ENCODE assay signal across 26 cellular contexts in the genomic region with DNA sequence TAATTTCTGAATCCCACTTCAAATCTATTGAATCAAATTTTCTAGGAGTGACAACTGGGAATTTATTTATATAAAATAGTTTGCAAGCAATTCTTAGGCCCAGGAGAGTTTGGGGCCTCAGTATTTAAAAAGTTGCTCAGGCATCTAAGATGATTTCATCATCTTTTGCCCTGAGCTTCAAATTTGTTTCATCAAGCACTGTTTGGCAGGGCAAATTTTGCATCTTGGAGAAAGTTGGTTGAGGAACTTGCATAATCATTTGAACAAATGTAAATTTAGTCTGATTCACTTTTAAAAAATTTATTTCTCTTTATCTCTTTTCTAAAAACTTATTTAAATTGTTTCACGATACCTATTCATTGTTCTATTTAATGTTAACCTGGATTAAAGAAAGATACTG.
"Had no signal": no experiment of that assay in that cellular context is flagged by ENCODE, and none has a peak within 500 bp of the region (broad histone marks: within the 10 kb centered on the region; RNA-seq: fewer than 3 reads in every experiment).

No MANE protein-coding gene starts in this region.

- H3K27me3 Mint-ChIP-seq: activated naive CD8-positive, alpha-beta T cell treated with anti-CD3 and anti-CD28 coated beads, Interleukin-2, amount 10 ng/mL, durations not matched to agents 7 days and 5 days had no signal

- H3K36me3 ChIP-seq: breast epithelium, SJSA1 had no signal

- H3K9me3 ChIP-seq: breast epithelium, SJSA1 had no signal

- H3K4me1 Mint-ChIP-seq: activated naive CD8-positive, alpha-beta T cell treated with anti-CD3 and anti-CD28 coated beads, Interleukin-2, amount 10 ng/mL, durations not matched to agents 7 days and 5 days; WTC11 had no signal

- ATAC-seq: activated CD8-positive, alpha-beta T cell treated with anti-CD3 and anti-CD28 coated beads, Interleukin-2, amount 10 ng/mL, durations not matched to agents 7 days and 5 days; Panc1; Right ventricle myocardium inferior; WTC11 had no signal

- H3K27me3 ChIP-seq: breast epithelium, SJSA1 had no signal

- DNase-seq: activated CD4-positive, alpha-beta T cell treated with anti-CD3 and anti-CD28 coated beads for 48 hours; activated CD4-positive, alpha-beta T cell treated with anti-CD3 and anti-CD28 coated beads, Interleukin-2, amount 50 U/mL, for 4 hours; activated CD4-positive, CD25-positive, alpha-beta regulatory T cell treated with anti-CD3 and anti-CD28 coated beads, Interleukin-2, amount 50 U/mL, for 72 hours; activated CD8-positive, alpha-beta memory T cell treated with anti-CD3 and anti-CD28 coated beads, Interleukin-2, amount 50 U/mL, for 48 hours; activated CD8-positive, alpha-beta T cell treated with anti-CD3 and anti-CD28 coated beads, Interleukin-2, amount 10 ng/mL, durations not matched to agents 7 days and 5 days; activated naive CD4-positive, alpha-beta T cell treated with anti-CD3 and anti-CD28 coated beads, Interleukin-2, amount 50 U/mL, for 16 hours; activated naive CD8-positive, alpha-beta T cell treated with anti-CD3 and anti-CD28 coated beads, Interleukin-2, amount 10 ng/mL, durations not matched to agents 7 days and 5 days; activated T-cell treated with anti-CD3 and anti-CD28 coated beads, Interleukin-2, amount 50 U/mL, for 1 hour; aorta; caudate nucleus; KBM-7; NCI-H1417 treated with DMSO at 0.1 percent for 48 hours; NCI-H1694; NCI-H2029; NCI-H2107; NCI-H345; NCI-H510A; NCI-H526 treated with DMSO at 0.1 percent for 48 hours; NK-92 treated with Interleukin-12 subunit alpha and Interleukin-12 subunit beta, amount 100 ng/mL, for 24 hours; RPMI8226 had no signal

- H3K9me3 Mint-ChIP-seq: WTC11 had no signal

- H3K27ac Mint-ChIP-seq: activated CD8-positive, alpha-beta T cell treated with anti-CD3 and anti-CD28 coated beads, Interleukin-2, amount 10 ng/mL, durations not matched to agents 7 days and 5 days; activated naive CD8-positive, alpha-beta T cell treated with anti-CD3 and anti-CD28 coated beads, Interleukin-2, amount 10 ng/mL, durations not matched to agents 7 days and 5 days; T-helper 1 cell treated with Interleukin-12 subunit alpha and Interleukin-12 subunit beta and Interleukin-4 antibody, amounts not matched to agents 30 μg/mL and 1 μg/mL, for 36 hours; WTC11 had no signal

- H3K36me3 Mint-ChIP-seq: activated naive CD8-positive, alpha-beta T cell treated with anti-CD3 and anti-CD28 coated beads, Interleukin-2, amount 10 ng/mL, durations not matched to agents 7 days and 5 days; WTC11 had no signal

- H3K4me3 Mint-ChIP-seq: activated CD8-positive, alpha-beta T cell treated with anti-CD3 and anti-CD28 coated beads, Interleukin-2, amount 10 ng/mL, durations not matched to agents 7 days and 5 days; activated naive CD8-positive, alpha-beta T cell treated with anti-CD3 and anti-CD28 coated beads, Interleukin-2, amount 10 ng/mL, durations not matched to agents 7 days and 5 days; T-helper 1 cell treated with Interleukin-12 subunit alpha and Interleukin-12 subunit beta and Interleukin-4 antibody, amounts not matched to agents 30 μg/mL and 1 μg/mL, for 36 hours; WTC11 had no signal

- H3K27ac ChIP-seq: breast epithelium, SJSA1 had no signal

- H3K4me1 ChIP-seq: breast epithelium, SJSA1 had no signal

- H3K4me3 ChIP-seq: breast epithelium, SJSA1 had no signal
